In genomic region chr9:127741831-127742434, GRCh38 we compare ENCODE assay signal across 8 cellular contexts. TPM values are rescaled to one million over a fixed set of nuclear protein-coding genes. Genes with fewer than 3 reads are reported as not detected.
DNase-seq lines count a peak whose midpoint lies in the region; ATAC-seq and TF ChIP-seq lines count a peak whose summit lies in the region.

No MANE protein-coding gene starts in this region.

- no peaks in the 10 kb centered on the region for H3K36me3 Mint-ChIP-seq in progenitor cell of endocrine pancreas (ENCODE audit: insufficient read depth)

- H3K9ac ChIP-seq in ES-I3 (ENCODE audit: low read depth, low read length), result peak overlapping the region; percentile 43; the same call in 1 of the 2 replicates

- H3K27ac Mint-ChIP-seq in progenitor cell of endocrine pancreas, result peak overlapping the region; percentile 92

- H3K9me3 ChIP-seq in ES-I3 (ENCODE audit: control insufficient read depth, insufficient read depth, low read length) (no peaks in the 10 kb centered on the region), iPS DF 6.9 (ENCODE audit: control insufficient read depth, insufficient read depth, low read length) (no peaks in the 10 kb centered on the region)

- H3K4me1 Mint-ChIP-seq in progenitor cell of endocrine pancreas (ENCODE audit: low read depth), result peaks cover 7% of the 10 kb centered on the region

- H3K27me3 Mint-ChIP-seq in progenitor cell of endocrine pancreas, result peaks cover 3% of the 10 kb centered on the region

- no peaks in the 10 kb centered on the region; the same call in 1 of the 2 replicates for H3K36me3 ChIP-seq in ES-I3 (ENCODE audit: insufficient read depth, low read length)
- H3K36me3 ChIP-seq in iPS DF 6.9 (ENCODE audit: control insufficient read depth, insufficient read depth, low read length), result peaks cover 2% of the 10 kb centered on the region; the same call in 1 of the 2 replicates

- H3K27me3 ChIP-seq in iPS DF 6.9 (ENCODE audit: control insufficient read depth, insufficient read depth, low read length), result no peaks in the 10 kb centered on the region

- TF ChIP-seq CTCF in astrocyte of the spinal cord (IDR thresholded peaks at IDR 0.05; ENCODE audit: low read depth, low read length), result no peak
- no peak for TF ChIP-seq CTCF in progenitor cell of endocrine pancreas (IDR thresholded peaks at IDR 0.05; ENCODE audit: unreplicated experiment)

- H3K4me1 ChIP-seq in ES-I3 (ENCODE audit: insufficient read depth, low read length) (no peaks in the 10 kb centered on the region), iPS DF 6.9 (ENCODE audit: control insufficient read depth, insufficient read depth, low read length) (no peaks in the 10 kb centered on the region)

- peak overlapping the region; percentile 68 for H3K4me3 Mint-ChIP-seq in progenitor cell of endocrine pancreas (ENCODE audit: low read depth)

- no peak overlapping the region for H3K27ac ChIP-seq in iPS DF 6.9 (ENCODE audit: low read length)

- DNase-seq in astrocyte of the spinal cord (ENCODE audit: low read depth, low spot score), result peak; percentile 37
- DNase-seq in iPS DF 6.9 (ENCODE audit: low read depth, low spot score), result peak; percentile 91
- peak; percentile 85 for DNase-seq in progenitor cell of endocrine pancreas (ENCODE audit: low spot score, unreplicated experiment)
- DNase-seq in DMS79 (lab: John Stamatoyannopoulos, UW), result no peak
- no peak for DNase-seq in OCI-M1 (lab: John Stamatoyannopoulos, UW)
- DNase-seq in NCI-H1930 (lab: John Stamatoyannopoulos, UW), result no peak

- in situ Hi-C loops in astrocyte of the spinal cord (cut with HindIII; ENCODE audit: low sequenced_read_pairs), result no loop called here

- H3K9me3 Mint-ChIP-seq in progenitor cell of endocrine pancreas (ENCODE audit: low read depth), result no peaks in the 10 kb centered on the region

- WGBS in iPS DF 6.9 (ENCODE audit: insufficient coverage, insufficient read length), result no CpG with 5 or more reads among the region's 38 CpGs

- no peak for ATAC-seq in GM18511 (IDR thresholded peaks at IDR 0.05; ENCODE audit: unreplicated experiment)

- H3K4me3 ChIP-seq in astrocyte of the spinal cord (ENCODE audit: low read depth, low read length), result peak overlapping the region; percentile 34
- peak overlapping the region; percentile 10; the same call in 1 of the 2 replicates for H3K4me3 ChIP-seq in iPS DF 6.9 (ENCODE audit: low read length)

RNA-seq across cellular contexts. Expression of gene TOR2A, which starts 6.8 kb away (rescaled TPM):
- 21.8 and 24.2 TPM in 2 replicates for total RNA-seq in progenitor cell of endocrine pancreas

RNA-seq across cellular contexts. Expression of gene TTC16, which starts 26.1 kb away (rescaled TPM):
- total RNA-seq in progenitor cell of endocrine pancreas, result 0.07 TPM in 1 of 2 replicates, not detected in the other

RNA-seq across cellular contexts. Expression of gene PTRH1, which starts 26.5 kb away (rescaled TPM):
- 11.3 and 11.9 TPM in 2 replicates for total RNA-seq in progenitor cell of endocrine pancreas

RNA-seq across cellular contexts. Expression of gene CFAP157, which starts 35.1 kb away (rescaled TPM):
- 1.2 and 1.3 TPM in 2 replicates for total RNA-seq in progenitor cell of endocrine pancreas

RNA-seq across cellular contexts. Expression of gene SH2D3C, which starts 36.5 kb away (rescaled TPM):
- total RNA-seq in progenitor cell of endocrine pancreas, result 2.0 and 2.6 TPM in 2 replicates

Comparison
In these comparisons a context has a peak if more than half of its experiments do, and no peak if none do; other contexts are left out.
1. DNase-seq: peak in astrocyte of the spinal cord (single experiment), iPS DF 6.9 (single experiment) and progenitor cell of endocrine pancreas (single experiment); none in DMS79 (single experiment), OCI-M1 (single experiment) and NCI-H1930 (0 of 2).